Comparison of ENCODE assay signal across 8 cellular contexts in the genomic region with DNA sequence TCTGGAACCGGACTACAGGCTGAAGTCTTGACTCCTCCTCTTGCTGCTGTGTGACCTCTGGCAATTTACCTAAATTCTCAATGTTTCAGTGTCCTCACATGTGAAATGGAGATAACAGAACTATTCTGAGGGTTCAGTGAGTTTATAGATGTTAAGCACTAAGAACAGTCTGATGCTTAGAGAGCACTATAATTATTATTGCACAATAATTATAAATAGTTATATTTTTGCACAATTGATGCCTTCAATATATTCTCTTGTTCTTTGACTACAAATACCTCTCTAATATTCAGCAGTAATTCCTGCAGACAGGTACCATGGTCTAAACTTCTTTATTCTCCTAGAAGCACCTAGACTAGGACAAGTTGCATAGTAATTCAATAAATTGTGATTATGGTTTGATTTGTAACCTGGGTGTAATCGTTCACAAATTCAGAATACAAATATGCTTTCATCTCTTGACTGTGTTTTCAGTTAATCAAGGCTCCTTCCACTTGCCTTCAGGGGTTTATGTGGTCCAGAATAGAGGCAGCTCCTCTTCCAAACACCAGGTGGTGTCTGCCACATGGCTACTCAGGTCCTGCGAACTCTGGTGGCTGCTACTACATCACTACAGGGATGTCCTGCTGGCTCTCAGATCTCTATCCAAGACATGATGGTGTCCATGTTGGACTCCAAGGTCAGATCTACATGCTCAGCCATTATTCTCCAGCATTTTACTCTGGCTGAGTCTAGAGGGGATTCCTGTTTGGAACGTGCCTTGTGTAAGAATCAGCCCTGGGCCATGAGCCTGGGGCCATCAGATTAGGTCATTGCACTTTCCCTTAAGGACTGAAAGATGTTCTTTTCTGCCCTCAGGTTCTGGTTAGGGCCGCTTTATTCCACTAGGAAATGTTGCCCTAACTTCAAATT.
DNase-seq lines count a peak whose midpoint lies in the region; ATAC-seq and TF ChIP-seq lines count a peak whose summit lies in the region.

No MANE protein-coding gene starts in this region.

- 53% methylated on average over 5 of the region's 5 CpGs for WGBS in smooth muscle cell (ENCODE audit: low lambda C conversion rate)

- no peak overlapping the region for H3K4me3 ChIP-seq in Karpas-422 (ENCODE audit: low read length)
- H3K4me3 ChIP-seq in fibroblast of mammary gland (ENCODE audit: control insufficient read depth, low read depth, low read length) = no peak overlapping the region
- no peak overlapping the region for H3K4me3 ChIP-seq in smooth muscle cell

- H3K79me2 ChIP-seq in Karpas-422 (ENCODE audit: low read length) (no peaks in the 10 kb centered on the region), smooth muscle cell (ENCODE audit: low read depth) (no peaks in the 10 kb centered on the region)

- H3K27me3 ChIP-seq in Karpas-422 (ENCODE audit: low read length) (no peaks in the 10 kb centered on the region), smooth muscle cell (ENCODE audit: low read depth) (no peaks in the 10 kb centered on the region)

- peak; percentile 38 for TF ChIP-seq CTCF in fibroblast of mammary gland (conservative IDR thresholded peaks at IDR 0.05; ENCODE audit: control insufficient read depth, insufficient read depth, low read depth, low read length)
- no peak for TF ChIP-seq CTCF in smooth muscle cell (IDR thresholded peaks at IDR 0.05; ENCODE audit: borderline replicate concordance, insufficient read depth, poor library complexity, severe bottlenecking)
- TF ChIP-seq CTCF in GM13976 (IDR thresholded peaks at IDR 0.05; ENCODE audit: borderline replicate concordance, control extremely low read depth, extremely low read depth, insufficient read depth, missing control alignments) = no peak

- H4K20me1 ChIP-seq in Karpas-422 (ENCODE audit: insufficient read depth, low read depth, low read length) (no peaks in the 10 kb centered on the region), smooth muscle cell (ENCODE audit: low read depth) (no peaks in the 10 kb centered on the region)

- H3F3A ChIP-seq in smooth muscle cell (ENCODE audit: low read depth) = no peaks in the 10 kb centered on the region

- no peaks in the 10 kb centered on the region for H3K9me3 ChIP-seq in Karpas-422 (ENCODE audit: low read length)
- no peaks in the 10 kb centered on the region for H3K9me3 ChIP-seq in smooth muscle cell (replicated peaks; ENCODE audit: low read depth)

- no peaks in the 10 kb centered on the region for H3K36me3 ChIP-seq in Karpas-422 (ENCODE audit: insufficient read depth, low read length)
- no peaks in the 10 kb centered on the region for H3K36me3 ChIP-seq in smooth muscle cell (ENCODE audit: low read depth)

- H3K4me2 ChIP-seq in Karpas-422 (ENCODE audit: low read depth, low read length, poor library complexity, severe bottlenecking) (no peak overlapping the region), smooth muscle cell (no peak overlapping the region)

- peak; percentile 43 for ATAC-seq in GM21447 (IDR thresholded peaks at IDR 0.05; ENCODE audit: unreplicated experiment)

- peaks cover 6% of the 10 kb centered on the region for H3K4me1 ChIP-seq in Karpas-422 (ENCODE audit: low read length)
- no peaks in the 10 kb centered on the region for H3K4me1 ChIP-seq in smooth muscle cell (ENCODE audit: low read depth)

- DNase-seq in DMS53 treated with DMSO at 0.1 percent for 48 hours (lab: John Stamatoyannopoulos, UW; ENCODE audit: unreplicated experiment) = peak; percentile 6
- DNase-seq in Karpas-422 = peak; percentile 80
- DNase-seq in fibroblast of mammary gland (ENCODE audit: low read depth) = peak; percentile 14
- no peak for DNase-seq in smooth muscle cell (lab: John Stamatoyannopoulos, UW; ENCODE audit: unreplicated experiment)
- DNase-seq in NCI-H1105 (lab: John Stamatoyannopoulos, UW) = no peak
- DNase-seq in cerebellum (ENCODE audit: low spot score) = no peak
- no peak for DNase-seq in GM13976 (ENCODE audit: low spot score)

- in situ Hi-C loops in GM13976 (cut with MboI; ENCODE audit: low sequenced_read_pairs, unreplicated experiment) = no loop called here

- H2AFZ ChIP-seq in Karpas-422 (ENCODE audit: low read length) (no peak overlapping the region), smooth muscle cell (ENCODE audit: low read depth) (no peak overlapping the region)

- H3K9me2 ChIP-seq in Karpas-422 (replicated peaks; ENCODE audit: insufficient read depth, low read length) = no peaks in the 10 kb centered on the region

- no peak overlapping the region for H3K27ac ChIP-seq in Karpas-422 (ENCODE audit: low read length)
- no peak overlapping the region for H3K27ac ChIP-seq in smooth muscle cell (ENCODE audit: low read depth)

- no peak overlapping the region for H3K9ac ChIP-seq in Karpas-422 (ENCODE audit: low read length)
- no peak overlapping the region for H3K9ac ChIP-seq in smooth muscle cell (ENCODE audit: low read depth)

Comparison
In these comparisons a context has a peak if more than half of its experiments do, and no peak if none do; other contexts are left out.
1. DNase-seq: peak in DMS53 treated with DMSO at 0.1 percent for 48 hours (single experiment), Karpas-422 (single experiment) and fibroblast of mammary gland (single experiment); none in smooth muscle cell (single experiment), NCI-H1105 (single experiment), cerebellum (single experiment) and GM13976 (single experiment).